8 cellular contexts compared by ENCODE assay signal in genomic region chr20:43513298-43514061, GRCh38. TPM values are rescaled to one million over a fixed set of nuclear protein-coding genes. Genes with fewer than 3 reads are reported as not detected.
DNase-seq lines count a peak whose midpoint lies in the region; ATAC-seq and TF ChIP-seq lines count a peak whose summit lies in the region.

No MANE protein-coding gene starts in this region.

- H3K9me3 ChIP-seq in transverse colon: no peaks in the 10 kb centered on the region

- peak overlapping the region; percentile 90 for H3K4me3 Mint-ChIP-seq in activated T-cell treated with anti-CD3 and anti-CD28 coated beads, Interleukin-2, amount 50 U/mL, for 4 hours
- H3K4me3 Mint-ChIP-seq in activated T-helper 1 cell treated with anti-CD3 and anti-CD28 coated beads, Interleukin-12 subunit alpha, Interleukin-12 subunit beta, Interleukin-2, Interleukin-4 antibody, amounts not matched to agents 30 ng/mL and 10 ng/mL and 1 ng/mL, durations not matched to agents 14 hours and 24 hours and 36 hours: peak overlapping the region; percentile 95

- no peak for TF ChIP-seq CTCF in transverse colon (IDR thresholded peaks at IDR 0.05)

- peaks cover 3% of the 10 kb centered on the region for H3K27me3 ChIP-seq in transverse colon

- no peak for TF ChIP-seq EP300 in transverse colon (IDR thresholded peaks at IDR 0.05; ENCODE audit: low read depth)

- intact Hi-C loops in activated T-helper 1 cell treated with anti-CD3 and anti-CD28 coated beads, Interleukin-12 subunit alpha, Interleukin-12 subunit beta, Interleukin-2, Interleukin-4 antibody, amounts not matched to agents 30 ng/mL and 10 ng/mL and 1 ng/mL, durations not matched to agents 14 hours and 24 hours and 36 hours (cut with micrococcal nuclease): loop anchor here (1.0 kb wide), 4 partner anchors 21 to 154 kb away; partner anchors contain the start of genes IFT52, MYBL2 and SRSF6
- intact Hi-C loops in left colon (cut with DNase I, micrococcal nuclease): no loop called here
- intact Hi-C loops in transverse colon (cut with DNase I; ENCODE audit: low total_unique reads): no loop called here

- peaks cover 20% of the 10 kb centered on the region for H3K27me3 Mint-ChIP-seq in activated T-cell treated with anti-CD3 and anti-CD28 coated beads, Interleukin-2, amount 50 U/mL, for 4 hours (ENCODE audit: low read depth)
- H3K27me3 Mint-ChIP-seq in activated T-helper 1 cell treated with anti-CD3 and anti-CD28 coated beads, Interleukin-12 subunit alpha, Interleukin-12 subunit beta, Interleukin-2, Interleukin-4 antibody, amounts not matched to agents 30 ng/mL and 10 ng/mL and 1 ng/mL, durations not matched to agents 14 hours and 24 hours and 36 hours (ENCODE audit: insufficient read depth): peaks cover 9% of the 10 kb centered on the region

- ATAC-seq in activated T-cell treated with anti-CD3 and anti-CD28 coated beads, Interleukin-2, amount 50 U/mL, for 4 hours: no peak
- peak; percentile 15 for ATAC-seq in left colon

- H3K4me1 ChIP-seq in transverse colon: peaks cover 0 to 9% (median 6%) of the 10 kb centered on the region in 4 donors

- peak overlapping the region in 3 of 4 donors; percentile 64 to 76 (median 65) for H3K27ac ChIP-seq in transverse colon

- in situ Hi-C loops in transverse colon (cut with MboI; ENCODE audit: low pct_ligation_motif_present in 1 of 4, low pct_unique_long_range_greater_than_20kb in 1 of 4, low sequenced_read_pairs in 3 of 4): no loop called here

- no peaks in the 10 kb centered on the region for H3K36me3 ChIP-seq in transverse colon

- H3K36me3 Mint-ChIP-seq in activated T-cell treated with anti-CD3 and anti-CD28 coated beads, Interleukin-2, amount 50 U/mL, for 4 hours (ENCODE audit: insufficient read depth): no peaks in the 10 kb centered on the region
- H3K36me3 Mint-ChIP-seq in activated T-helper 1 cell treated with anti-CD3 and anti-CD28 coated beads, Interleukin-12 subunit alpha, Interleukin-12 subunit beta, Interleukin-2, Interleukin-4 antibody, amounts not matched to agents 30 ng/mL and 10 ng/mL and 1 ng/mL, durations not matched to agents 14 hours and 24 hours and 36 hours (ENCODE audit: low read depth): no peaks in the 10 kb centered on the region

- H3K4me1 Mint-ChIP-seq in activated T-cell treated with anti-CD3 and anti-CD28 coated beads, Interleukin-2, amount 50 U/mL, for 4 hours (ENCODE audit: low read depth): peaks cover 16% of the 10 kb centered on the region
- no peaks in the 10 kb centered on the region for H3K4me1 Mint-ChIP-seq in activated T-helper 1 cell treated with anti-CD3 and anti-CD28 coated beads, Interleukin-12 subunit alpha, Interleukin-12 subunit beta, Interleukin-2, Interleukin-4 antibody, amounts not matched to agents 30 ng/mL and 10 ng/mL and 1 ng/mL, durations not matched to agents 14 hours and 24 hours and 36 hours (ENCODE audit: low read depth)

- no peaks in the 10 kb centered on the region for H3K9me3 Mint-ChIP-seq in activated T-cell treated with anti-CD3 and anti-CD28 coated beads, Interleukin-2, amount 50 U/mL, for 4 hours
- no peaks in the 10 kb centered on the region for H3K9me3 Mint-ChIP-seq in activated T-helper 1 cell treated with anti-CD3 and anti-CD28 coated beads, Interleukin-12 subunit alpha, Interleukin-12 subunit beta, Interleukin-2, Interleukin-4 antibody, amounts not matched to agents 30 ng/mL and 10 ng/mL and 1 ng/mL, durations not matched to agents 14 hours and 24 hours and 36 hours

- no peak overlapping the region for H3K27ac Mint-ChIP-seq in activated T-helper 1 cell treated with anti-CD3 and anti-CD28 coated beads, Interleukin-12 subunit alpha, Interleukin-12 subunit beta, Interleukin-2, Interleukin-4 antibody, amounts not matched to agents 30 ng/mL and 10 ng/mL and 1 ng/mL, durations not matched to agents 14 hours and 24 hours and 36 hours

- DNase-seq in activated T-cell treated with anti-CD3 and anti-CD28 coated beads, Interleukin-2, amount 50 U/mL, for 4 hours: no peak
- no peak for DNase-seq in activated T-cell treated with anti-CD3 and anti-CD28 coated beads, Interleukin-2, amount 50 U/mL, for 1 hour
- DNase-seq in activated T-helper 1 cell treated with anti-CD3 and anti-CD28 coated beads, Interleukin-12 subunit alpha, Interleukin-12 subunit beta, Interleukin-2, Interleukin-4 antibody, amounts not matched to agents 30 ng/mL and 10 ng/mL and 1 ng/mL, durations not matched to agents 14 hours and 24 hours and 36 hours (ENCODE audit: low spot score): no peak
- DNase-seq in left colon: no peak
- DNase-seq in transverse colon: no peak
- DNase-seq in GOT3 (lab: John Stamatoyannopoulos, UW): no peak
- DNase-seq in DMS153 (lab: John Stamatoyannopoulos, UW): no peak
- no peak for DNase-seq in activated CD8-positive, alpha-beta memory T cell treated with anti-CD3 and anti-CD28 coated beads, Interleukin-2, amount 50 U/mL, for 4 hours

- peak overlapping the region in 3 of 4 donors; percentile 35 to 57 (median 50) for H3K4me3 ChIP-seq in transverse colon

- 38% methylated on average over 24 of the region's 24 CpGs; no CpG with 5 or more reads in 1 of the 2 donors for WGBS in transverse colon (ENCODE audit: low coverage in 1 of 2), 2 donors

- peak; percentile 18 for TF ChIP-seq POLR2A in transverse colon (IDR thresholded peaks at IDR 0.05)

RNA-seq across cellular contexts. Expression of gene L3MBTL1, which starts 6.0 kb away (rescaled TPM):
- total RNA-seq in activated T-cell treated with anti-CD3 and anti-CD28 coated beads, Interleukin-2, amount 50 U/mL, for 4 hours: 1 to 10 TPM; 3.9 to 4.0 (median 4.0) TPM
- 8.7 and 8.9 TPM in 2 replicates for total RNA-seq in activated T-helper 1 cell treated with anti-CD3 and anti-CD28 coated beads, Interleukin-12 subunit alpha, Interleukin-12 subunit beta, Interleukin-2, Interleukin-4 antibody, amounts not matched to agents 30 ng/mL and 10 ng/mL and 1 ng/mL, durations not matched to agents 14 hours and 24 hours and 36 hours
- total RNA-seq in left colon: 10 to 100 TPM in 1 of 2 donors, 1 to 10 TPM in 1; 7.6 to 11.5 TPM
- total RNA-seq in transverse colon: 100 to 1,000 TPM in 1 of 4 donors, 10 to 100 TPM in 3; 10.9 to 152 (median 23.1) TPM

RNA-seq across cellular contexts. Expression of gene SGK2, which starts 45.3 kb away (rescaled TPM):
- total RNA-seq in activated T-cell treated with anti-CD3 and anti-CD28 coated beads, Interleukin-2, amount 50 U/mL, for 4 hours: under 1 TPM in 2 of 3 donors, not detected in 1; 0.18 to 0.32 TPM
- total RNA-seq in activated T-helper 1 cell treated with anti-CD3 and anti-CD28 coated beads, Interleukin-12 subunit alpha, Interleukin-12 subunit beta, Interleukin-2, Interleukin-4 antibody, amounts not matched to agents 30 ng/mL and 10 ng/mL and 1 ng/mL, durations not matched to agents 14 hours and 24 hours and 36 hours: 0.17 TPM in 1 of 2 replicates, not detected in the other
- total RNA-seq in left colon (100 to 1,000 TPM; 125 to 135 TPM), transverse colon (100 to 1,000 TPM in 3 of 4 donors, 10 to 100 TPM in 1; 71.6 to 293 (median 149) TPM)

RNA-seq across cellular contexts. Expression of gene SRSF6, which starts 55.8 kb away (rescaled TPM):
- total RNA-seq in activated T-cell treated with anti-CD3 and anti-CD28 coated beads, Interleukin-2, amount 50 U/mL, for 4 hours: 100 to 1,000 TPM; 280 to 299 (median 287) TPM
- total RNA-seq in activated T-helper 1 cell treated with anti-CD3 and anti-CD28 coated beads, Interleukin-12 subunit alpha, Interleukin-12 subunit beta, Interleukin-2, Interleukin-4 antibody, amounts not matched to agents 30 ng/mL and 10 ng/mL and 1 ng/mL, durations not matched to agents 14 hours and 24 hours and 36 hours: 207 and 219 TPM in 2 replicates
- total RNA-seq in left colon (100 to 1,000 TPM; 109 to 116 TPM), transverse colon (100 to 1,000 TPM in 1 of 4 donors, 10 to 100 TPM in 3; 48.3 to 194 (median 70.1) TPM)

Comparison
In these comparisons a context has a peak if more than half of its experiments do, and no peak if none do; other contexts are left out.
1. RNA of gene SGK2, which starts 45.3 kb away (total RNA-seq): 71.6 to 293 TPM in transverse colon and 125 to 135 TPM in left colon; 0.18 to 0.32 TPM in activated T-cell treated with anti-CD3 and anti-CD28 coated beads, Interleukin-2, amount 50 U/mL, for 4 hours and 0.17 TPM in activated T-helper 1 cell treated with anti-CD3 and anti-CD28 coated beads, Interleukin-12 subunit alpha, Interleukin-12 subunit beta, Interleukin-2, Interleukin-4 antibody, amounts not matched to agents 30 ng/mL and 10 ng/mL and 1 ng/mL, durations not matched to agents 14 hours and 24 hours and 36 hours; every median in the first group is over 10 times any median in the second.